ENCODE assay signal across 1 cellular context in the genomic region with DNA sequence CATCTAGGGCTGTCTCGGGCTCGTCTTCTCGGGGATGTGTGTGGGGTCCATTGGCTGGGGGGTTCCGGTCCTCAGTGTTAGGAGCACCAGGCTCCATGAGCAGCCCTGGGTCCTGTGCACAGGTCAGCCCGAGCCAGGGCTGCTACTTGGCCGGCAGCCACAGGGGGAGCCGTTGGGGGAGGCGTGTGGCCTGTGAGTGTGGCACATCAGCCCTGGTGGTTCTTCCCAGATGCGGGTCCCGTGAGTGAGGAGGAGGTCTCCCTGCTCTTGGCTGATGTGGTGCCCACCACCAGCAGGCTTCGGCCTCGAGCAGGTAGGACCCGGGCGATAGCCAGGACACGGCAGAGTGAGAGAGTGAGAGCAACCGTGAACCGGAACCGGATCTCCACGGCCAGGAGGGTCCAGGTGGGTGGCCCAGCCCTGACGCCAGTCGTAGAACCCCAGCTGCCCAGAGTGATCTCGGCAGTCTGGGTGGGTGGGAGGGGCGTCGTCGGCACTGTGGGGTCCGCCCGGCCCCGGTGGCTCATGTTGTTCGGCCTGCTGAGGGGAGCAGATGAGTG.
TF ChIP-seq lines count a peak whose summit lies in the region.

No MANE protein-coding gene starts in this region.

TF ChIP-seq in GM12878, 131 proteins besides CTCF, POLR2A, EP300 and RAD21:
- no peak for TF ChIP-seq TAF1 (IDR thresholded peaks at IDR 0.05; ENCODE audit: borderline replicate concordance, low read depth, low read length)
- no peak for TF ChIP-seq ZZZ3 (IDR thresholded peaks at IDR 0.05; ENCODE audit: control insufficient read depth, insufficient read length, low read depth)
- TF ChIP-seq MYB (IDR thresholded peaks at IDR 0.05; ENCODE audit: borderline replicate concordance, low read depth, low read length): no peak
- no peak for TF ChIP-seq SIN3A (IDR thresholded peaks at IDR 0.05; ENCODE audit: low read depth, low read length)
- no peak for TF ChIP-seq CBX3 (IDR thresholded peaks at IDR 0.05; ENCODE audit: borderline replicate concordance, low read depth)
